Comparison of ENCODE assay signal across 2 cellular contexts in the genomic region with DNA sequence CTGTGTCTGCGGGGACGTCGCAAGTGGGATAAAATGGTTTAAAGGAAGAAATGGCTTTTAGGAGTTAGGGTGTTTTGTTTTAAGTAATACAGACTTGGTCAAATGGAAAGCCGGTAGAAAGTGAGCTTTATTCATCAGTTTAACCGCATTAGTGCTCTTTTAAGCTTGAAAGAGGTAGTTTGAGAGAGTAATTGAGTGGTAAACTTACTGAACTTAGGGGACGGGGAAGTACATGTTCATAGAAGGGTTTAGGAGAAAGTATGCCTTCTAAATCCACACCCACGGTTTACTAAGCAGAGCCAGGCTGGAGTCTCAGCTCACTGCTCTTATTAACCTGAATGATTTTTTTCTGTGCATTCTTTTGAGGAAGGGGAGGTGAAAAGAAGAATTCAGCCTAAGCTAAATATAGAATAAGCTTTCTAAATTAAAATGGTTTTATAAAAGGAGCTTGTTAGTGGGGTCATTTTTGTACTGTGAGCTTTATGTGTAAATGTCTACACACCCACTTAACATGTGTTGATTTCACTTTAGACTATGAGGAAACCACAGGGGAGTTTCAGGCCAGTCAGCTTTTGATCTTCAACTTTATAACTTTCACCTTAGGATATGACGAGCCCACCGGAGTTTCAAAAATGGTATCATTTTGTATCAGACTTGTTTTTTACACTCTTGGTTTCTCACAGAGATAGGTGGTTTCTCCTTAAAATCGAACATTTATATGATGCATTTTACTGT. TPM values are rescaled to one million over a fixed set of nuclear protein-coding genes. Genes with fewer than 3 reads are reported as not detected.
"Had no signal": no experiment of that assay in that cellular context is flagged by ENCODE, and none has a peak within 500 bp of the region (broad histone marks: within the 10 kb centered on the region; RNA-seq: fewer than 3 reads in every experiment).

No MANE protein-coding gene starts in this region.

RNA-seq across cellular contexts. Expression of gene GOLGA8R, which starts 57.9 kb away (rescaled TPM):
- polyA plus RNA-seq: foreskin keratinocyte, smooth muscle cell had no signal
